In genomic region chr20:25718896-25719809, GRCh38 we compare ENCODE assay signal across 7 cellular contexts. TPM values are rescaled to one million over a fixed set of nuclear protein-coding genes. Genes with fewer than 3 reads are reported as not detected.
A peak's percentile ranks its signal among the peaks of the same experiment; 100 is the strongest.
DNase-seq lines count a peak whose midpoint lies in the region; ATAC-seq and TF ChIP-seq lines count a peak whose summit lies in the region.
"Not testable (repeated sequence)": the region's sequence is repeated elsewhere in the genome, so short reads cannot be mapped to it uniquely, and the experiment has no call there.

No MANE protein-coding gene starts in this region.

- peak overlapping the region; percentile 51 to 71 (median 71) for H3K4me3 Mint-ChIP-seq in T-cell
- peak overlapping the region; percentile 64 for H3K4me3 Mint-ChIP-seq in activated CD8-positive, alpha-beta T cell treated with anti-CD3 and anti-CD28 coated beads, Interleukin-2, amount 10 ng/mL, durations not matched to agents 7 days and 5 days
- peak overlapping the region; percentile 81 for H3K4me3 Mint-ChIP-seq in activated naive CD8-positive, alpha-beta T cell treated with anti-CD3 and anti-CD28 coated beads, Interleukin-2, amount 10 ng/mL, durations not matched to agents 7 days and 5 days
- peak overlapping the region; percentile 26 for H3K4me3 Mint-ChIP-seq in osteocyte (ENCODE audit: unreplicated experiment)

- H3K9me3 Mint-ChIP-seq in T-cell (peaks cover 16 to 39% (median 17%) of the 10 kb centered on the region in 3 donors), osteocyte (ENCODE audit: unreplicated experiment) (peaks cover 25% of the 10 kb centered on the region)
- peaks cover 11% of the 10 kb centered on the region for H3K9me3 Mint-ChIP-seq in activated CD8-positive, alpha-beta T cell treated with anti-CD3 and anti-CD28 coated beads, Interleukin-2, amount 10 ng/mL, durations not matched to agents 7 days and 5 days (ENCODE audit: insufficient read depth)
- peaks cover 22% of the 10 kb centered on the region for H3K9me3 Mint-ChIP-seq in activated naive CD8-positive, alpha-beta T cell treated with anti-CD3 and anti-CD28 coated beads, Interleukin-2, amount 10 ng/mL, durations not matched to agents 7 days and 5 days

- H3K4me1 Mint-ChIP-seq in T-cell (peaks cover 18 to 33% (median 23%) of the 10 kb centered on the region in 3 donors), osteocyte (ENCODE audit: unreplicated experiment) (peaks cover 14% of the 10 kb centered on the region)
- H3K4me1 Mint-ChIP-seq in activated CD8-positive, alpha-beta T cell treated with anti-CD3 and anti-CD28 coated beads, Interleukin-2, amount 10 ng/mL, durations not matched to agents 7 days and 5 days (ENCODE audit: low read depth) = peaks cover 22% of the 10 kb centered on the region
- not testable (repeated sequence) for H3K4me1 Mint-ChIP-seq in activated naive CD8-positive, alpha-beta T cell treated with anti-CD3 and anti-CD28 coated beads, Interleukin-2, amount 10 ng/mL, durations not matched to agents 7 days and 5 days

- H4K20me1 ChIP-seq in DND-41 (ENCODE audit: insufficient read depth, low read length) = not testable (repeated sequence)

- peak; percentile 91 for DNase-seq in DND-41
- peak; percentile 51 for DNase-seq in NCI-H2171 (lab: John Stamatoyannopoulos, UW)
- peak in 30 of 34 experiments; percentile 25 to 78 (median 58) for DNase-seq in T-cell
- DNase-seq in activated CD8-positive, alpha-beta T cell treated with anti-CD3 and anti-CD28 coated beads, Interleukin-2, amount 10 ng/mL, durations not matched to agents 7 days and 5 days = peak; percentile 74
- DNase-seq in activated naive CD8-positive, alpha-beta T cell treated with anti-CD3 and anti-CD28 coated beads, Interleukin-2, amount 10 ng/mL, durations not matched to agents 7 days and 5 days = peak; percentile 49
- peak in 4 of 5 donors; percentile 20 to 44 (median 28) for DNase-seq in heart left ventricle
- not testable (repeated sequence) for DNase-seq in osteocyte (ENCODE audit: extremely low spot score, unreplicated experiment)

- peak overlapping the region in 1 of 2 experiments; percentile 50; a peak in 2 of 4 replicates for H3K4me3 ChIP-seq in DND-41 (ENCODE audit: low read depth in 1 of 2, low read length in 2 of 2)
- peak overlapping the region in 2 of 12 donors; percentile 13 to 14 for H3K4me3 ChIP-seq in heart left ventricle

- peaks cover 48% of the 10 kb centered on the region for H3K36me3 Mint-ChIP-seq in T-cell
- peaks cover 25% of the 10 kb centered on the region for H3K36me3 Mint-ChIP-seq in activated CD8-positive, alpha-beta T cell treated with anti-CD3 and anti-CD28 coated beads, Interleukin-2, amount 10 ng/mL, durations not matched to agents 7 days and 5 days (ENCODE audit: low read depth)
- H3K36me3 Mint-ChIP-seq in activated naive CD8-positive, alpha-beta T cell treated with anti-CD3 and anti-CD28 coated beads, Interleukin-2, amount 10 ng/mL, durations not matched to agents 7 days and 5 days = peaks cover 36% of the 10 kb centered on the region
- H3K36me3 Mint-ChIP-seq in osteocyte (ENCODE audit: unreplicated experiment) = not testable (repeated sequence)

- not testable (repeated sequence) for H3K27me3 ChIP-seq in DND-41 (ENCODE audit: insufficient read depth, low read length, poor library complexity); heart left ventricle

- peak overlapping the region; percentile 68 for H2AFZ ChIP-seq in DND-41 (ENCODE audit: low read depth, low read length)

- ATAC-seq in DND-41 (ENCODE audit: insufficient read depth, low read depth) = peak; percentile 31; the same call in 1 of the 3 replicates
- ATAC-seq in T-cell (replicated peaks in 1 of 4); activated CD8-positive, alpha-beta T cell treated with anti-CD3 and anti-CD28 coated beads, Interleukin-2, amount 10 ng/mL, durations not matched to agents 7 days and 5 days; activated naive CD8-positive, alpha-beta T cell treated with anti-CD3 and anti-CD28 coated beads, Interleukin-2, amount 10 ng/mL, durations not matched to agents 7 days and 5 days (ENCODE audit: low read depth); heart left ventricle: not testable (repeated sequence)

- H3K9ac ChIP-seq in DND-41 (ENCODE audit: low read depth, low read length) = peak overlapping the region; percentile 41

- H3K4me2 ChIP-seq in DND-41 (ENCODE audit: insufficient read depth, low read length) = peak overlapping the region; percentile 59

- peaks cover 17% of the 10 kb centered on the region for H3K4me1 ChIP-seq in DND-41 (ENCODE audit: insufficient read depth, low read length)
- H3K4me1 ChIP-seq in heart left ventricle = not testable (repeated sequence)

- not testable (repeated sequence) for H3K36me3 ChIP-seq in DND-41 (ENCODE audit: insufficient read depth, low read length); heart left ventricle

- POLR2A ChIA-PET in T-cell (lab: Charles Lee); activated CD8-positive, alpha-beta T cell treated with anti-CD3 and anti-CD28 coated beads, Interleukin-2, amount 10 ng/mL, durations not matched to agents 7 days and 5 days (lab: Charles Lee); activated naive CD8-positive, alpha-beta T cell treated with anti-CD3 and anti-CD28 coated beads, Interleukin-2, amount 10 ng/mL, durations not matched to agents 7 days and 5 days (lab: Charles Lee): not testable (repeated sequence)

- intact Hi-C loops in heart left ventricle (cut with DNase I) = not testable (repeated sequence)

- not testable (repeated sequence) for H3K27me3 Mint-ChIP-seq in T-cell; activated CD8-positive, alpha-beta T cell treated with anti-CD3 and anti-CD28 coated beads, Interleukin-2, amount 10 ng/mL, durations not matched to agents 7 days and 5 days (ENCODE audit: low read depth); activated naive CD8-positive, alpha-beta T cell treated with anti-CD3 and anti-CD28 coated beads, Interleukin-2, amount 10 ng/mL, durations not matched to agents 7 days and 5 days; osteocyte (ENCODE audit: unreplicated experiment)

- not testable (repeated sequence) for TF ChIP-seq POLR2A in heart left ventricle (IDR thresholded peaks at IDR 0.05)

- CTCF ChIA-PET in T-cell (lab: Charles Lee) = not testable (repeated sequence)
- CTCF ChIA-PET in activated CD8-positive, alpha-beta T cell treated with anti-CD3 and anti-CD28 coated beads, Interleukin-2, amount 10 ng/mL, durations not matched to agents 7 days and 5 days (lab: Charles Lee) = interaction anchor here (1.0 kb wide), 1 partner anchor 92 kb away, joined by 3 read pairs; no protein-coding TSS in a partner anchor

- peak overlapping the region; percentile 84 to 97 for H3K27ac Mint-ChIP-seq in T-cell
- H3K27ac Mint-ChIP-seq in activated CD8-positive, alpha-beta T cell treated with anti-CD3 and anti-CD28 coated beads, Interleukin-2, amount 10 ng/mL, durations not matched to agents 7 days and 5 days = peak overlapping the region; percentile 90
- H3K27ac Mint-ChIP-seq in activated naive CD8-positive, alpha-beta T cell treated with anti-CD3 and anti-CD28 coated beads, Interleukin-2, amount 10 ng/mL, durations not matched to agents 7 days and 5 days = peak overlapping the region; percentile 88
- H3K27ac Mint-ChIP-seq in osteocyte (ENCODE audit: unreplicated experiment) = not testable (repeated sequence)

- H3K9me3 ChIP-seq in DND-41 (ENCODE audit: insufficient read depth, low read length, severe bottlenecking) = not testable (repeated sequence)
- H3K9me3 ChIP-seq in heart left ventricle = peaks cover 0 to 42% (median 6%) of the 10 kb centered on the region in 12 donors

- TF ChIP-seq CTCF in DND-41 (IDR thresholded peaks at IDR 0.05; ENCODE audit: borderline replicate concordance, extremely low read depth, low read length, poor library complexity, severe bottlenecking) = peak; percentile 6
- TF ChIP-seq CTCF in heart left ventricle (IDR thresholded peaks at IDR 0.05); osteocyte (IDR thresholded peaks at IDR 0.05): not testable (repeated sequence)

- H3K27ac ChIP-seq in DND-41 (ENCODE audit: low read length) = peak overlapping the region; percentile 78
- peak overlapping the region in 2 of 12 donors; percentile 32 to 33 for H3K27ac ChIP-seq in heart left ventricle

- 64 to 77% (median 74%) methylated on average over 19 to 20 of the region's 20 CpGs for WGBS in heart left ventricle, 4 donors

- peaks cover 23% of the 10 kb centered on the region for H3K79me2 ChIP-seq in DND-41 (ENCODE audit: insufficient read depth, low read length)

RNA-seq across cellular contexts. Expression of gene ZNF337, which starts 22.5 kb away (rescaled TPM):
- 10 to 100 TPM; 22.5 to 33.1 (median 27.0) TPM for total RNA-seq in T-cell
- total RNA-seq in activated CD8-positive, alpha-beta T cell treated with anti-CD3 and anti-CD28 coated beads, Interleukin-2, amount 10 ng/mL, durations not matched to agents 7 days and 5 days = 10 to 100 TPM; 16.6 to 16.8 TPM
- 10 to 100 TPM; 25.3 to 26.6 TPM for total RNA-seq in activated naive CD8-positive, alpha-beta T cell treated with anti-CD3 and anti-CD28 coated beads, Interleukin-2, amount 10 ng/mL, durations not matched to agents 7 days and 5 days
- total RNA-seq in heart left ventricle = 10 to 100 TPM in 1 of 9 donors, 1 to 10 TPM in 8; 5.8 to 10.3 (median 6.6) TPM
- polyA plus RNA-seq in heart left ventricle = 1 to 10 TPM; 5.5 to 6.2 TPM
- total RNA-seq in osteocyte = 12.7 and 14.0 TPM in 2 replicates

Comparison
In these comparisons a context has a peak if more than half of its experiments do, and no peak if none do; other contexts are left out.
1. H3K4me3 Mint-ChIP-seq: peak in every context shown above with its lines; median percentile 81 in activated naive CD8-positive, alpha-beta T cell treated with anti-CD3 and anti-CD28 coated beads, Interleukin-2, amount 10 ng/mL, durations not matched to agents 7 days and 5 days; 71 in T-cell; 64 in activated CD8-positive, alpha-beta T cell treated with anti-CD3 and anti-CD28 coated beads, Interleukin-2, amount 10 ng/mL, durations not matched to agents 7 days and 5 days; 26 in osteocyte.